Comparison of ENCODE assay signal across 1 cellular context in the genomic region with DNA sequence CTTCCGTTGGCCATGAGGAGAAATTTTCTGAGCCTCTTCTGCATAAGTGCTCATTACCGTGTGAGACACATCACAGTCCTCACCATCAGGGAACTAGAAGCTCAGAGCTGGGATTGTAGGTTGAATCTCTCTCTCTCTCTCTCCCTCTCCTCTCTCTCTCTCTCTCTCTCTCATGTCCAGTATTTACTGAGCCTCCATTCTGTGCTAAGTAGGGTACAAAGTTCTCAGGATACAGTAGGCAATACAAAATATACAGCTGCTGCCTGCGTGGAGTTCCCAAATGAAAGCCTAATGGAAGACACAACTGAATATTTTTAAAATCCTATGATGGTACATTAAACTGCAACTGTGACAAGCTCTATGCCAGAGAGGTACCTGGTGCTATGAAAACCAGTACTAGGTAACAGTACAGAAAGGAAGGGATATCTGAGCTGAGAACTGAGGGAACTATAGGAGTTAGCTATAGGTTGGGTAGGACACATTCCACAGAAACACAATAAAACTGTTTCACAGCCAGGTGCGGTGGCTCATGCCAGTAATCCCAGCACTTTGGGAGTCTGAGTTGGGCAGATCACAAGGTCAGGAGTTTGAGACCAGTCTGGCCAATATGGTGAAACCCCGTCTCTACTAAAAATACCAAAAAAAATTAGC.
TF ChIP-seq lines count a peak whose summit lies in the region.

No MANE protein-coding gene starts in this region.

TF ChIP-seq in HepG2, 621 proteins besides CTCF, POLR2A, EP300 and RAD21 (continued from another document and continues in another):
- TF ChIP-seq ZBTB26 (CRISPR knock-in tag; IDR thresholded peaks at IDR 0.05; ENCODE audit: borderline replicate concordance) (no peak), MTERF4 (CRISPR knock-in tag; IDR thresholded peaks at IDR 0.05) (no peak), SAFB2 (CRISPR knock-in tag; IDR thresholded peaks at IDR 0.05; ENCODE audit: borderline replicate concordance, low read depth) (no peak), NONO (IDR thresholded peaks at IDR 0.05) (no peak), NONO (CRISPR knock-in tag; conservative IDR thresholded peaks at IDR 0.05) (peak; percentile 58; the same call in 1 of the 2 replicates), ZNF251 (CRISPR knock-in tag; IDR thresholded peaks at IDR 0.05) (no peak), HOXA7 (CRISPR knock-in tag; IDR thresholded peaks at IDR 0.05) (no peak), ZNF225 (CRISPR knock-in tag; IDR thresholded peaks at IDR 0.05) (no peak), MXD3 (CRISPR knock-in tag; IDR thresholded peaks at IDR 0.05) (no peak), ZNF720 (CRISPR knock-in tag; IDR thresholded peaks at IDR 0.05) (no peak), NR2F1 (CRISPR knock-in tag; IDR thresholded peaks at IDR 0.05) (no peak), SNRNP70 (IDR thresholded peaks at IDR 0.05; ENCODE audit: low read depth, low read length) (no peak), MTF2 (CRISPR knock-in tag; IDR thresholded peaks at IDR 0.05; ENCODE audit: borderline replicate concordance) (no peak), U2AF1 (optimal IDR thresholded peaks at IDR 0.05; ENCODE audit: low read depth, low read length) (no peak), PLRG1 (conservative IDR thresholded peaks at IDR 0.05) (no peak), MXD4 (CRISPR knock-in tag; IDR thresholded peaks at IDR 0.05) (no peak), DBP (CRISPR knock-in tag; IDR thresholded peaks at IDR 0.05; ENCODE audit: not compliant biosample characterization) (no peak), KDM6A (CRISPR knock-in tag; IDR thresholded peaks at IDR 0.05; ENCODE audit: low read depth) (peak; percentile 88), RXRA (CRISPR knock-in tag; IDR thresholded peaks at IDR 0.05) (no peak), RFX1 (IDR thresholded peaks at IDR 0.05) (no peak), HES4 (CRISPR knock-in tag; IDR thresholded peaks at IDR 0.05; ENCODE audit: borderline replicate concordance) (no peak), SIN3B (IDR thresholded peaks at IDR 0.05; ENCODE audit: low read length) (no peak), ZNF138 (CRISPR knock-in tag; IDR thresholded peaks at IDR 0.05; ENCODE audit: low read depth) (no peak), ZMAT3 (CRISPR knock-in tag; conservative IDR thresholded peaks at IDR 0.05) (no peak), ZNF879 (CRISPR knock-in tag; IDR thresholded peaks at IDR 0.05) (no peak), ZNF788 (CRISPR knock-in tag; IDR thresholded peaks at IDR 0.05; ENCODE audit: borderline replicate concordance) (no peak), EHMT2 (IDR thresholded peaks at IDR 0.05; ENCODE audit: borderline replicate concordance, low read depth, low read length) (peak; percentile 31; the same call in 1 of the 2 replicates), SP4 (CRISPR knock-in tag; IDR thresholded peaks at IDR 0.05) (no peak), ZNF775 (CRISPR knock-in tag; IDR thresholded peaks at IDR 0.05; ENCODE audit: borderline replicate concordance) (no peak), HIVEP1 (CRISPR knock-in tag; IDR thresholded peaks at IDR 0.05) (no peak), RORA (CRISPR knock-in tag; IDR thresholded peaks at IDR 0.05) (no peak), TSC22D2 (CRISPR knock-in tag; IDR thresholded peaks at IDR 0.05; ENCODE audit: borderline replicate concordance) (no peak), GRHL1 (CRISPR knock-in tag; conservative IDR thresholded peaks at IDR 0.05) (no peak), ZNF501 (CRISPR knock-in tag; IDR thresholded peaks at IDR 0.05) (peak; percentile 48; the same call in 1 of the 2 replicates), SUZ12 (IDR thresholded peaks at IDR 0.05; ENCODE audit: low read depth, low read length) (no peak), ATRX (CRISPR knock-in tag; IDR thresholded peaks at IDR 0.05; ENCODE audit: borderline replicate concordance) (no peak), ZNF256 (CRISPR knock-in tag; conservative IDR thresholded peaks at IDR 0.05) (no peak), POLR2AphosphoS2 (IDR thresholded peaks at IDR 0.05; ENCODE audit: low read depth, low read length) (no peak), ETV5 (CRISPR knock-in tag; IDR thresholded peaks at IDR 0.05; ENCODE audit: borderline replicate concordance) (no peak), NCOA1 (CRISPR knock-in tag; IDR thresholded peaks at IDR 0.05) (no peak), CENPT (CRISPR knock-in tag; IDR thresholded peaks at IDR 0.05; ENCODE audit: low read depth) (no peak), ZNF563 (CRISPR knock-in tag; IDR thresholded peaks at IDR 0.05) (no peak), ZNF790 (CRISPR knock-in tag; IDR thresholded peaks at IDR 0.05; ENCODE audit: borderline replicate concordance) (no peak), SIN3A (IDR thresholded peaks at IDR 0.05; ENCODE audit: borderline replicate concordance, low read depth, low read length) (no peak), MED8 (CRISPR knock-in tag; IDR thresholded peaks at IDR 0.05; ENCODE audit: insufficient replicate concordance) (no peak), ZMYM4 (CRISPR knock-in tag; IDR thresholded peaks at IDR 0.05) (no peak; the same call in 1 of the 2 replicates), CREBL2 (CRISPR knock-in tag; IDR thresholded peaks at IDR 0.05; ENCODE audit: borderline replicate concordance) (no peak), ZNF234 (CRISPR knock-in tag; conservative IDR thresholded peaks at IDR 0.05) (no peak), ZNF143 (CRISPR knock-in tag; IDR thresholded peaks at IDR 0.05) (no peak), HNRNPLL (IDR thresholded peaks at IDR 0.05; ENCODE audit: low read depth, low read length, poor library complexity, severe bottlenecking) (no peak), ELF3 (CRISPR knock-in tag; IDR thresholded peaks at IDR 0.05) (peak; percentile 44; the same call in 1 of the 2 replicates), TFAP4 (IDR thresholded peaks at IDR 0.05; ENCODE audit: borderline replicate concordance, low read depth) (no peak; the same call in 1 of the 2 replicates), LRRFIP1 (CRISPR knock-in tag; conservative IDR thresholded peaks at IDR 0.05) (no peak), U2AF2 (IDR thresholded peaks at IDR 0.05; ENCODE audit: low read depth, low read length) (no peak), ZNF674 (CRISPR knock-in tag; IDR thresholded peaks at IDR 0.05; ENCODE audit: low read depth) (no peak)
- TF ChIP-seq, protein P1, sequence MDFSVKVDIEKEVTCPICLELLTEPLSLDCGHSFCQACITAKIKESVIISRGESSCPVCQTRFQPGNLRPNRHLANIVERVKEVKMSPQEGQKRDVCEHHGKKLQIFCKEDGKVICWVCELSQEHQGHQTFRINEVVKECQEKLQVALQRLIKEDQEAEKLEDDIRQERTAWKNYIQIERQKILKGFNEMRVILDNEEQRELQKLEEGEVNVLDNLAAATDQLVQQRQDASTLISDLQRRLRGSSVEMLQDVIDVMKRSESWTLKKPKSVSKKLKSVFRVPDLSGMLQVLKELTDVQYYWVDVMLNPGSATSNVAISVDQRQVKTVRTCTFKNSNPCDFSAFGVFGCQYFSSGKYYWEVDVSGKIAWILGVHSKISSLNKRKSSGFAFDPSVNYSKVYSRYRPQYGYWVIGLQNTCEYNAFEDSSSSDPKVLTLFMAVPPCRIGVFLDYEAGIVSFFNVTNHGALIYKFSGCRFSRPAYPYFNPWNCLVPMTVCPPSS (IDR thresholded peaks at IDR 0.05) = no peak
- TF ChIP-seq, protein P2, sequence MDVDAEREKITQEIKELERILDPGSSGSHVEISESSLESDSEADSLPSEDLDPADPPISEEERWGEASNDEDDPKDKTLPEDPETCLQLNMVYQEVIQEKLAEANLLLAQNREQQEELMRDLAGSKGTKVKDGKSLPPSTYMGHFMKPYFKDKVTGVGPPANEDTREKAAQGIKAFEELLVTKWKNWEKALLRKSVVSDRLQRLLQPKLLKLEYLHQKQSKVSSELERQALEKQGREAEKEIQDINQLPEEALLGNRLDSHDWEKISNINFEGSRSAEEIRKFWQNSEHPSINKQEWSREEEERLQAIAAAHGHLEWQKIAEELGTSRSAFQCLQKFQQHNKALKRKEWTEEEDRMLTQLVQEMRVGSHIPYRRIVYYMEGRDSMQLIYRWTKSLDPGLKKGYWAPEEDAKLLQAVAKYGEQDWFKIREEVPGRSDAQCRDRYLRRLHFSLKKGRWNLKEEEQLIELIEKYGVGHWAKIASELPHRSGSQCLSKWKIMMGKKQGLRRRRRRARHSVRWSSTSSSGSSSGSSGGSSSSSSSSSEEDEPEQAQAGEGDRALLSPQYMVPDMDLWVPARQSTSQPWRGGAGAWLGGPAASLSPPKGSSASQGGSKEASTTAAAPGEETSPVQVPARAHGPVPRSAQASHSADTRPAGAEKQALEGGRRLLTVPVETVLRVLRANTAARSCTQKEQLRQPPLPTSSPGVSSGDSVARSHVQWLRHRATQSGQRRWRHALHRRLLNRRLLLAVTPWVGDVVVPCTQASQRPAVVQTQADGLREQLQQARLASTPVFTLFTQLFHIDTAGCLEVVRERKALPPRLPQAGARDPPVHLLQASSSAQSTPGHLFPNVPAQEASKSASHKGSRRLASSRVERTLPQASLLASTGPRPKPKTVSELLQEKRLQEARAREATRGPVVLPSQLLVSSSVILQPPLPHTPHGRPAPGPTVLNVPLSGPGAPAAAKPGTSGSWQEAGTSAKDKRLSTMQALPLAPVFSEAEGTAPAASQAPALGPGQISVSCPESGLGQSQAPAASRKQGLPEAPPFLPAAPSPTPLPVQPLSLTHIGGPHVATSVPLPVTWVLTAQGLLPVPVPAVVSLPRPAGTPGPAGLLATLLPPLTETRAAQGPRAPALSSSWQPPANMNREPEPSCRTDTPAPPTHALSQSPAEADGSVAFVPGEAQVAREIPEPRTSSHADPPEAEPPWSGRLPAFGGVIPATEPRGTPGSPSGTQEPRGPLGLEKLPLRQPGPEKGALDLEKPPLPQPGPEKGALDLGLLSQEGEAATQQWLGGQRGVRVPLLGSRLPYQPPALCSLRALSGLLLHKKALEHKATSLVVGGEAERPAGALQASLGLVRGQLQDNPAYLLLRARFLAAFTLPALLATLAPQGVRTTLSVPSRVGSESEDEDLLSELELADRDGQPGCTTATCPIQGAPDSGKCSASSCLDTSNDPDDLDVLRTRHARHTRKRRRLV (CRISPR knock-in tag; IDR thresholded peaks at IDR 0.05) = no peak
